In the genomic region with DNA sequence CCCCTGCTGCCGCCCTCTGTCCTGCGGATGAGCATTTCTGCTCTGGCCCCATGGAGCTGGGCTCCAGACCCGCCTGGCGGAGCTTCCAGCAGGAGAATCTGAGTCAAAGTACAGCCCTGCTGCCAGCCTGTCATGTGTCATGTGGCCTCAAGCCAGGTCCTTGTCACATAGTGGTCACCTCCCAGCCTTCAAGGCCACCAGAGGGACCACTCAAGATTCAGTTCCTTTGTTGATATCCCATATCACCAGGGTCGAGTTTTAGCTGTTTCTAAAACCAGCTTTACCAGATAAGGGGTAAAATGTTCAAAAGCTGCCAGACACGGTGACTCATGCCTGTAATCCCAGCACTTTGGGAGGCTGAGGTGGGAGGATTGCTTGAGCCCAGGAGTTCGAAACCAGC, we compare ENCODE assay signal across 17 cellular contexts. TPM values are rescaled to one million over a fixed set of nuclear protein-coding genes. Genes with fewer than 3 reads are reported as not detected.
DNase-seq lines count a peak whose midpoint lies in the region; ATAC-seq and FAIRE-seq lines count a peak whose summit lies in the region.
"Had no signal": no experiment of that assay in that cellular context is flagged by ENCODE, and none has a peak within 500 bp of the region (broad histone marks: within the 10 kb centered on the region; RNA-seq: fewer than 3 reads in every experiment).

No MANE protein-coding gene starts in this region.

- H3K4me3 ChIP-seq in mesodermal cell (ENCODE audit: extremely low read depth, insufficient read depth, low read length, poor library complexity, severe bottlenecking): no peak overlapping the region
- no peak overlapping the region for H3K4me3 ChIP-seq in neuronal stem cell (ENCODE audit: low read length in 2 of 2)
- H3K4me3 ChIP-seq: coronary artery, sigmoid colon had no signal

- H2BK15ac ChIP-seq in neuronal stem cell (ENCODE audit: low read length): no peak overlapping the region

- H3K79me1 ChIP-seq in neuronal stem cell (ENCODE audit: low read depth, low read length): peaks cover 28% of the 10 kb centered on the region

- H2AK5ac ChIP-seq in neuronal stem cell (ENCODE audit: low read depth, low read length): no peak overlapping the region

- H3K9me3 ChIP-seq in mesodermal cell (ENCODE audit: control insufficient read depth, low read length) (no peaks in the 10 kb centered on the region), neuronal stem cell (replicated peaks in 1 of 2; ENCODE audit: control insufficient read depth in 2 of 2, insufficient read depth in 1 of 2, low read depth in 1 of 2, low read length in 2 of 2) (no peaks in the 10 kb centered on the region)
- H3K9me3 ChIP-seq: Caco-2, sigmoid colon had no signal

- no peak overlapping the region for H2BK120ac ChIP-seq in neuronal stem cell (ENCODE audit: low read depth, low read length)

- H4K8ac ChIP-seq in neuronal stem cell (ENCODE audit: low read depth, low read length): no peak overlapping the region

- H3K9ac ChIP-seq in neuronal stem cell (ENCODE audit: low read depth, low read length, poor library complexity): no peak overlapping the region

- H3K18ac ChIP-seq in neuronal stem cell (ENCODE audit: low read length): no peak overlapping the region

- no peak overlapping the region for H3K4me2 ChIP-seq in neuronal stem cell (ENCODE audit: insufficient read depth, low read length, poor library complexity, severe bottlenecking)

- WGBS in mesodermal cell (ENCODE audit: insufficient coverage in 2 of 2), 2 experiments: 81 to 87% methylated on average over 7 of the region's 7 CpGs
- no CpG with 5 or more reads among the region's 7 CpGs for WGBS in neuronal stem cell (ENCODE audit: extremely low coverage in 2 of 2, insufficient read length in 2 of 2, insufficient replicate concordance in 1 of 2), 2 donors

- H2AFZ ChIP-seq in neuronal stem cell (ENCODE audit: low read length): no peak overlapping the region

- DNase-seq in EL: peak; percentile 7
- peak; percentile 13 for DNase-seq in RCC 7860 (ENCODE audit: low spot score)
- DNase-seq in Right ventricle myocardium inferior (ENCODE audit: missing footprints): peak; percentile 73
- DNase-seq in NCI-H2029 treated with DMSO at 0.1 percent for 48 hours (lab: John Stamatoyannopoulos, UW): no peak
- DNase-seq in neuronal stem cell (ENCODE audit: low spot score): no peak
- DNase-seq in activated CD4-positive, alpha-beta T cell treated with anti-CD3 and anti-CD28 coated beads for 1 hour: no peak
- DNase-seq: amniotic stem cell, Caco-2, midbrain, NCI-H1930, NCI-H524 treated with DMSO at 0.1 percent for 48 hours, sigmoid colon, WERI-Rb-1 had no signal

- H3K36me3 ChIP-seq in mesodermal cell (ENCODE audit: control insufficient read depth, insufficient read depth, low read length) (peaks cover 92% of the 10 kb centered on the region), neuronal stem cell (replicated peaks in 1 of 2; ENCODE audit: control insufficient read depth in 2 of 2, insufficient read depth in 2 of 2, low read length in 2 of 2) (peaks cover 68 to 98% of the 10 kb centered on the region in 2 donors)

- intact Hi-C loops in Right ventricle myocardium inferior (cut with DNase I): no loop called here

- H3K4me1 ChIP-seq in mesodermal cell (ENCODE audit: control insufficient read depth, insufficient read depth, low read length, poor library complexity, severe bottlenecking) (peaks cover 15% of the 10 kb centered on the region), neuronal stem cell (ENCODE audit: control insufficient read depth in 2 of 2, insufficient read depth in 1 of 2, low read depth in 1 of 2, low read length in 2 of 2) (no peaks in the 10 kb centered on the region)
- H3K4me1 ChIP-seq: Caco-2, sigmoid colon had no signal

- FAIRE-seq in RCC 7860 (lab: Jason Lieb, UNC): no peak
- FAIRE-seq: islet of Langerhans had no signal

- no peak overlapping the region for H4K91ac ChIP-seq in neuronal stem cell (ENCODE audit: low read depth, low read length, poor library complexity)

- H3K27ac ChIP-seq in mesodermal cell (ENCODE audit: low read depth, low read length, severe bottlenecking): peak overlapping the region; percentile 66
- H3K27ac ChIP-seq in neuronal stem cell (replicated peaks; ENCODE audit: low read length): no peak overlapping the region
- H3K27ac ChIP-seq: coronary artery, sigmoid colon, WERI-Rb-1 had no signal

- H3K27me3 ChIP-seq in neuronal stem cell (ENCODE audit: control insufficient read depth in 3 of 3, insufficient read depth in 3 of 3, low read depth in 1 of 3, low read length in 3 of 3): no peaks in the 10 kb centered on the region
- H3K27me3 ChIP-seq: sigmoid colon had no signal

- no peak overlapping the region for H3K14ac ChIP-seq in neuronal stem cell (ENCODE audit: low read length)

- H2BK12ac ChIP-seq in neuronal stem cell (ENCODE audit: low read length): no peak overlapping the region

- H3K23ac ChIP-seq in neuronal stem cell (ENCODE audit: low read depth, low read length, poor library complexity): no peak overlapping the region

- no peak overlapping the region for H2BK5ac ChIP-seq in neuronal stem cell (ENCODE audit: low read length)

- ATAC-seq in Right ventricle myocardium inferior (peak; percentile 65), GM19395 (IDR thresholded peaks at IDR 0.05; ENCODE audit: unreplicated experiment) (no peak)

- no peak overlapping the region for H3K4ac ChIP-seq in neuronal stem cell (ENCODE audit: low read length)

RNA-seq across cellular contexts. Expression of a gene that starts 13.4 kb away (rescaled TPM):
- 54.8 TPM for total RNA-seq in Right ventricle myocardium inferior
- polyA plus RNA-seq in mesodermal cell (2013, experiment 1 of 2): 64.4 TPM
- 54.1 TPM for polyA plus RNA-seq in mesodermal cell (2013, experiment 2 of 2)
- polyA plus RNA-seq in neuronal stem cell (2013, experiment 1 of 2): 82.0 TPM
- polyA plus RNA-seq in neuronal stem cell (2013, experiment 2 of 2): 74.8 TPM

RNA-seq across cellular contexts. Expression of a gene that starts 15.7 kb away (rescaled TPM):
- total RNA-seq in Right ventricle myocardium inferior: 64.3 TPM
- polyA plus RNA-seq in mesodermal cell (2013, experiment 1 of 2): 62.2 TPM
- 50.2 TPM for polyA plus RNA-seq in mesodermal cell (2013, experiment 2 of 2)
- 73.5 TPM for polyA plus RNA-seq in neuronal stem cell (2013, experiment 1 of 2)
- 71.9 TPM for polyA plus RNA-seq in neuronal stem cell (2013, experiment 2 of 2)

RNA-seq across cellular contexts. Expression of a gene that starts 20.9 kb away (rescaled TPM):
- total RNA-seq in Right ventricle myocardium inferior: 3.7 TPM
- polyA plus RNA-seq in mesodermal cell (2013, experiment 1 of 2): 5.1 TPM
- polyA plus RNA-seq in mesodermal cell (2013, experiment 2 of 2): 5.1 TPM
- 4.6 TPM for polyA plus RNA-seq in neuronal stem cell (2013, experiment 1 of 2)
- polyA plus RNA-seq in neuronal stem cell (2013, experiment 2 of 2): 4.5 TPM

RNA-seq across cellular contexts. Expression of a gene that starts 42.5 kb away (rescaled TPM):
- total RNA-seq in Right ventricle myocardium inferior: 8.9 TPM
- 10.3 TPM for polyA plus RNA-seq in mesodermal cell (2013, experiment 1 of 2)
- polyA plus RNA-seq in mesodermal cell (2013, experiment 2 of 2): 11.6 TPM
- polyA plus RNA-seq in neuronal stem cell (2013, experiment 1 of 2): 4.9 TPM
- polyA plus RNA-seq in neuronal stem cell (2013, experiment 2 of 2): 4.8 TPM

RNA-seq across cellular contexts. Expression of a gene that starts 58.9 kb away (rescaled TPM):
- total RNA-seq in Right ventricle myocardium inferior: 24.5 TPM
- polyA plus RNA-seq in mesodermal cell (2013, experiment 1 of 2): 22.7 TPM
- 16.6 TPM for polyA plus RNA-seq in mesodermal cell (2013, experiment 2 of 2)
- 19.0 TPM for polyA plus RNA-seq in neuronal stem cell (2013, experiment 1 of 2)
- polyA plus RNA-seq in neuronal stem cell (2013, experiment 2 of 2): 19.4 TPM

Comparison
In these comparisons a context has a peak if more than half of its experiments do, and no peak if none do; other contexts are left out.
1. DNase-seq: peak in EL (single experiment), RCC 7860 (single experiment) and Right ventricle myocardium inferior (single experiment); none in NCI-H2029 treated with DMSO at 0.1 percent for 48 hours (single experiment), neuronal stem cell (single experiment) and activated CD4-positive, alpha-beta T cell treated with anti-CD3 and anti-CD28 coated beads for 1 hour (single experiment).